1 cellular context compared by ENCODE assay signal in the genomic region with DNA sequence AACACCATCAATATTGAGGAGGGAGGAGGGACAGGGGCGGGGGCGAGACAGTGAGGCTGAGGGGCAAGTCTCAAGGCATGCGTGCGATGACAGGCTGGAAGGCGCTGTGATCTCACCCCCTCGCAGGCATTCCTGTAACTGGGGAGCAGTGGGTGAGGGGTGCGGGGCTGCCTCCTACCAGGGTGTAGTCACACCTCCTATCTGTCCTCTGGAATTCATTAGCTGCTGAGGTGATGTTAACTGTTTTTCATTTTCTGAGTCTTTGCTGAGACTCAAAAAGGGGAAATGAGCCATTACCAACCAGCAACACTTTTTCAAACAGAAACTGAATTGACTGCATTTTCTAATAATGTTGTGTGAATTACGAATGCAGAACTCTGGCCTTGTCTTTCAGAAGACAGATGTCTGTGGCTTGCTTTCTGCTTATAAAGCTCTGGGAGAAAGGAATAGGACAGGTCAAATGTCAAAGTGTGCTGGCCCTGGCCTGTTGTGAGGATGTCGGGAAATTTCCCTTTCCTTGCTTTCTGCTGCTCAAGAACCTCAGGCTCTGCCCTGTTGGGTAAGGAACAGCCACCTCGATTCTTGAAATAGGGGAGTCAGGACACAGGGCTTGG.
TF ChIP-seq lines count a peak whose summit lies in the region.

No MANE protein-coding gene starts in this region.

TF ChIP-seq in HCT116, 20 proteins besides CTCF, POLR2A, EP300 and RAD21 (continued from another document):
- TF ChIP-seq, protein P1, sequence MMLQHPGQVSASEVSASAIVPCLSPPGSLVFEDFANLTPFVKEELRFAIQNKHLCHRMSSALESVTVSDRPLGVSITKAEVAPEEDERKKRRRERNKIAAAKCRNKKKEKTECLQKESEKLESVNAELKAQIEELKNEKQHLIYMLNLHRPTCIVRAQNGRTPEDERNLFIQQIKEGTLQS (IDR thresholded peaks at IDR 0.05), result no peak
TF ChIP-seq in HCT116: peak in this region for 0.
